9 cellular contexts compared by ENCODE assay signal in genomic region chr5:132662925-132663770, GRCh38. TPM values are rescaled to one million over a fixed set of nuclear protein-coding genes. Genes with fewer than 3 reads are reported as not detected.
DNase-seq lines count a peak whose midpoint lies in the region; ATAC-seq and TF ChIP-seq lines count a peak whose summit lies in the region.
"Had no signal": no experiment of that assay in that cellular context is flagged by ENCODE, and none has a peak within 500 bp of the region (broad histone marks: within the 10 kb centered on the region; RNA-seq: fewer than 3 reads in every experiment).

No MANE protein-coding gene starts in this region.

- no peaks in the 10 kb centered on the region for H3K4me1 Mint-ChIP-seq in MCF 10A (ENCODE audit: insufficient read depth, unreplicated experiment)

- intact Hi-C loops in MCF 10A (cut with micrococcal nuclease): no loop called here

- DNase-seq in activated naive CD4-positive, alpha-beta T cell treated with Interleukin-2 at 50 U/mL for 16 hours: peak; percentile 64
- no peak for DNase-seq in activated naive CD4-positive, alpha-beta T cell treated with anti-CD3 and anti-CD28 coated beads, Interleukin-2, amount 50 U/mL, for 16 hours
- DNase-seq in iPS-NIHi11 (ENCODE audit: low spot score) (peak; percentile 48), MCF 10A (ENCODE audit: unreplicated experiment) (no peak), NCI-H748 (lab: John Stamatoyannopoulos, UW; ENCODE audit: unreplicated experiment) (no peak), amygdala (lab: John Stamatoyannopoulos, UW) (no peak)

- H3K27ac Mint-ChIP-seq in MCF 10A (ENCODE audit: low read depth, unreplicated experiment): no peak overlapping the region

- POLR2A ChIA-PET in MCF 10A (lab: Yijun Ruan, JAX): no interaction called here

- H3K27ac ChIP-seq in OCI-LY3 (ENCODE audit: low read length): no peak overlapping the region

- BruUV-seq in MCF 10A (replicated peaks; lab: Mats Ljungman, UMichigan): no TSS peak

- H3K36me3 ChIP-seq in OCI-LY3 (replicated peaks; ENCODE audit: low read depth, low read length): no peaks in the 10 kb centered on the region

- peaks cover 6% of the 10 kb centered on the region for H3K36me3 Mint-ChIP-seq in MCF 10A (ENCODE audit: insufficient read depth, unreplicated experiment)

- no peaks in the 10 kb centered on the region for H3K9me3 Mint-ChIP-seq in MCF 10A (ENCODE audit: unreplicated experiment)

- H3K27me3 Mint-ChIP-seq in MCF 10A (ENCODE audit: insufficient read depth, unreplicated experiment): no peaks in the 10 kb centered on the region

- H3K4me1 ChIP-seq in OCI-LY3 (ENCODE audit: low read length): peaks cover 16% of the 10 kb centered on the region

- CTCF ChIA-PET in MCF 10A (lab: Yijun Ruan, JAX): interaction anchor here (1.6 kb wide), 1 partner anchor 12 kb away, joined by 4 read pairs; no protein-coding TSS in a partner anchor

- H3K27me3 ChIP-seq in OCI-LY3 (ENCODE audit: low read depth, low read length): no peaks in the 10 kb centered on the region

- TF ChIP-seq CTCF in OCI-LY3 (IDR thresholded peaks at IDR 0.05; ENCODE audit: low read depth, low read length): no peak
- no peak for TF ChIP-seq CTCF in MCF 10A (IDR thresholded peaks at IDR 0.05; ENCODE audit: unreplicated experiment)

- no peaks in the 10 kb centered on the region for H4K20me1 ChIP-seq in OCI-LY3 (ENCODE audit: insufficient read depth, low read length)

- no peaks in the 10 kb centered on the region for H3K9me3 ChIP-seq in OCI-LY3 (ENCODE audit: insufficient read depth, low read length)

- H3K4me3 ChIP-seq in OCI-LY3 (ENCODE audit: low read length): no peak overlapping the region

- ATAC-seq in HG02759 (IDR thresholded peaks at IDR 0.05; ENCODE audit: unreplicated experiment): peak; percentile 65

- no peaks in the 10 kb centered on the region for H3K79me2 ChIP-seq in OCI-LY3 (ENCODE audit: low read length)

- no peak overlapping the region for H3K4me3 Mint-ChIP-seq in MCF 10A (ENCODE audit: unreplicated experiment)

- 0 out of 2 replicates have a peak overlapping the region, but pooled peaks have one; percentile 8 for H3K4me2 ChIP-seq in OCI-LY3 (ENCODE audit: low read length)

- H2AFZ ChIP-seq in OCI-LY3 (ENCODE audit: low read depth, low read length): peak overlapping the region; percentile 82

- H3K9ac ChIP-seq in OCI-LY3 (ENCODE audit: low read length): no peak overlapping the region

RNA-seq across cellular contexts. Expression of gene IL13, which starts 5.2 kb away (rescaled TPM):
- not detected in 2 replicates for total RNA-seq in MCF 10A (2022)
- total RNA-seq: bronchial epithelial cell had no signal

RNA-seq across cellular contexts. Expression of gene IL4, which starts 10.6 kb away (rescaled TPM):
- not detected in 2 replicates for total RNA-seq in MCF 10A (2022)
- total RNA-seq: bronchial epithelial cell had no signal

Comparison
In these comparisons a context has a peak if more than half of its experiments do, and no peak if none do; other contexts are left out.
1. DNase-seq: peak in activated naive CD4-positive, alpha-beta T cell treated with Interleukin-2 at 50 U/mL for 16 hours (single experiment) and iPS-NIHi11 (single experiment); none in activated naive CD4-positive, alpha-beta T cell treated with anti-CD3 and anti-CD28 coated beads, Interleukin-2, amount 50 U/mL, for 16 hours (single experiment), MCF 10A (single experiment), NCI-H748 (single experiment) and amygdala (0 of 56).